In genomic region chr5:138448070-138448469, GRCh38 we compare ENCODE assay signal across 2 cellular contexts.
TF ChIP-seq lines count a peak whose summit lies in the region.

No MANE protein-coding gene starts in this region.

TF ChIP-seq in HEK293, 187 proteins besides CTCF, POLR2A, EP300 and RAD21:
- 0 out of 2 replicates have a peak, but pooled peaks have one; percentile 22 for TF ChIP-seq GLIS2 (tag by site-specific recombination; IDR thresholded peaks at IDR 0.05)
- peak; percentile 37; the same call in 1 of the 2 replicates for TF ChIP-seq ZNF366 (tag by site-specific recombination; conservative IDR thresholded peaks at IDR 0.05)
- no peak for TF ChIP-seq AEBP2 (tag by site-specific recombination; IDR thresholded peaks at IDR 0.05; ENCODE audit: borderline replicate concordance)

TF ChIP-seq in neural cell, 6 proteins besides CTCF, POLR2A, EP300 and RAD21:
- TF ChIP-seq SMC3 (conservative IDR thresholded peaks at IDR 0.05; ENCODE audit: poor library complexity): no peak
- no peak for TF ChIP-seq EZH2 (IDR thresholded peaks at IDR 0.05; ENCODE audit: borderline replicate concordance, insufficient read depth, low read length, poor library complexity, severe bottlenecking)
- no peak for TF ChIP-seq REST (IDR thresholded peaks at IDR 0.05; ENCODE audit: borderline replicate concordance)
- TF ChIP-seq TAF1 (IDR thresholded peaks at IDR 0.05; ENCODE audit: low read depth): no peak
- TF ChIP-seq MXI1 (conservative IDR thresholded peaks at IDR 0.05; ENCODE audit: poor library complexity, severe bottlenecking): no peak
- TF ChIP-seq POLR2AphosphoS5 (IDR thresholded peaks at IDR 0.05): no peak
